ENCODE assay signal across 16 cellular contexts in the genomic region with DNA sequence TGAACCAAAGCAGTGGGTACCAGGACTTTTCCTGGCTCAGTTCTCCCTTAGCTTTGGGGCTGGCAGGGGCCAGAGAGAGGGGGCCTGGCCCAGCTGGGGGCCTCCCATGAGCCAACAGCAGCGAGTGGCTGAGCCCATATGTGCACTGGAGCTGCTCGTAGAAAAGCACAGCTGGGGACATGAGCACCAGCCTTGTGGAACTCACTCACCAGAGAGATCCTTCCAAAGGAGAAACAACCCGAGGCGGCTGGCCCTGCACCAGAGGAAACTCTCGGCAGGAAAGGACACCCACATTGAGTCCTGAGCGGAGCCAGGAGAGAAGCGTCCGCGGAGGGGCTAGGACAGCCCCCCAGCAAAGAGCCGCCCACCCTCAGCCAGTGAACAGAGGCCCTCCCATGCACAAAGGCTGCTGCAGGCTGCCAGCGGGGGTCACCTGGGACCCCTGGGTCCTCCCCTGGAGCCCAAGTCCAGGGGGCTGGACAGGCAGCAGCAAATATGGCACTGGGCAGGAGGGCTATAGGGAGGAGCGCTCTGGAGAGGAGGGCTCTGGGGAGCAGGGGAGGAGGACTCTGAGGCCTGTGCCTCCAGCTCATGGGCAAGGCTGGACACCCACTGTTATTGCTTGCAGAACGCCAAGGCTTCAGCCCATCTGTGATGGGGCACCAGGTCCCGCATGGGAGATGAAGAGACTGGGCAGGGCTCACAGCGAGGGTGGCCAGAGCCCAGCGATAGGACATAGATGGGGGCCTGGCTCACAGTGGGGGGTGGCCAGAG. TPM values are rescaled to one million over a fixed set of nuclear protein-coding genes. Genes with fewer than 3 reads are reported as not detected.
DNase-seq lines count a peak whose midpoint lies in the region; ATAC-seq and TF ChIP-seq lines count a peak whose summit lies in the region.
"Had no signal": no experiment of that assay in that cellular context is flagged by ENCODE, and none has a peak within 500 bp of the region (broad histone marks: within the 10 kb centered on the region; RNA-seq: fewer than 3 reads in every experiment).

No MANE protein-coding gene starts in this region.

- H3K27ac Mint-ChIP-seq in glutamatergic neuron (ENCODE audit: unreplicated experiment) (no peak overlapping the region), neural crest cell (ENCODE audit: unreplicated experiment) (peak overlapping the region; percentile 19)
- H3K27ac Mint-ChIP-seq: activated naive CD8-positive, alpha-beta T cell treated with anti-CD3 and anti-CD28 coated beads for 36 hours; T-helper 2 cell treated with Interferon-gamma antibody and Interleukin-4, amounts not matched to agents 5 μg/mL and 100 μg/mL, for 36 hours had no signal

- DNase-seq in AG08395 (ENCODE audit: low spot score): peak; percentile 23
- DNase-seq in NCI-H1694 treated with DMSO at 0.1 percent for 48 hours (lab: John Stamatoyannopoulos, UW): peak; percentile 13
- DNase-seq in glutamatergic neuron: peak; percentile 22
- no peak for DNase-seq in neural crest cell (ENCODE audit: low read depth, low spot score)
- no peak for DNase-seq in DMS79 treated with DMSO at 0.1 percent for 48 hours (lab: John Stamatoyannopoulos, UW)
- DNase-seq in AG08396 (ENCODE audit: low spot score): no peak
- DNase-seq in dedifferentiated amniotic fluid mesenchymal stem cell (ENCODE audit: extremely low spot score): no peak
- DNase-seq: activated CD4-positive, CD25-positive, alpha-beta regulatory T cell treated with anti-CD3 and anti-CD28 coated beads, Interleukin-2, amount 50 U/mL, for 72 hours; activated naive CD8-positive, alpha-beta T cell treated with anti-CD3 and anti-CD28 coated beads for 36 hours; activated T-cell treated with anti-CD3 and anti-CD28 coated beads, Interleukin-2, amount 50 U/mL, for 1 hour; NCI-H1105 treated with DMSO at 0.1 percent for 48 hours; SIG-M5 had no signal

- H3K4me1 Mint-ChIP-seq in glutamatergic neuron (ENCODE audit: low read depth, unreplicated experiment): no peaks in the 10 kb centered on the region
- peaks cover 24% of the 10 kb centered on the region for H3K4me1 Mint-ChIP-seq in neural crest cell
- H3K4me1 Mint-ChIP-seq: activated naive CD8-positive, alpha-beta T cell treated with anti-CD3 and anti-CD28 coated beads for 36 hours had no signal

- TF ChIP-seq CTCF in glutamatergic neuron (IDR thresholded peaks at IDR 0.05; ENCODE audit: partially characterized antibody, unreplicated experiment) (no peak), neural crest cell (conservative IDR thresholded peaks at IDR 0.05) (no peak)

- H3K4me3 Mint-ChIP-seq in glutamatergic neuron (ENCODE audit: unreplicated experiment): no peak overlapping the region
- no peak overlapping the region for H3K4me3 Mint-ChIP-seq in neural crest cell
- H3K4me3 Mint-ChIP-seq: activated naive CD8-positive, alpha-beta T cell treated with anti-CD3 and anti-CD28 coated beads for 36 hours; T-helper 2 cell treated with Interferon-gamma antibody and Interleukin-4, amounts not matched to agents 5 μg/mL and 100 μg/mL, for 36 hours had no signal

- no peaks in the 10 kb centered on the region for H3K36me3 Mint-ChIP-seq in glutamatergic neuron (ENCODE audit: unreplicated experiment)
- H3K36me3 Mint-ChIP-seq in neural crest cell (ENCODE audit: low read depth): no peaks in the 10 kb centered on the region
- H3K36me3 Mint-ChIP-seq: activated naive CD8-positive, alpha-beta T cell treated with anti-CD3 and anti-CD28 coated beads for 36 hours had no signal

- H3K27me3 Mint-ChIP-seq in glutamatergic neuron (ENCODE audit: unreplicated experiment) (no peaks in the 10 kb centered on the region), neural crest cell (ENCODE audit: low read depth) (peaks cover 9% of the 10 kb centered on the region)
- H3K27me3 Mint-ChIP-seq: activated naive CD8-positive, alpha-beta T cell treated with anti-CD3 and anti-CD28 coated beads for 36 hours had no signal

- peaks cover 2% of the 10 kb centered on the region for H3K9me3 Mint-ChIP-seq in glutamatergic neuron (ENCODE audit: unreplicated experiment)
- H3K9me3 Mint-ChIP-seq in neural crest cell: no peaks in the 10 kb centered on the region
- H3K9me3 Mint-ChIP-seq: activated naive CD8-positive, alpha-beta T cell treated with anti-CD3 and anti-CD28 coated beads for 36 hours; T-helper 2 cell treated with Interferon-gamma antibody and Interleukin-4, amounts not matched to agents 5 μg/mL and 100 μg/mL, for 36 hours had no signal

- no peak for ATAC-seq in HG02642 (IDR thresholded peaks at IDR 0.05; ENCODE audit: poor library complexity, unreplicated experiment)
- ATAC-seq: pancreas had no signal

RNA-seq across cellular contexts. Expression of a gene that starts 42.1 kb away (rescaled TPM):
- total RNA-seq in glutamatergic neuron (ENCODE audit: unreplicated experiment) (2.8 TPM), neural crest cell (0.16 and 0.30 TPM in 2 replicates)

RNA-seq across cellular contexts. Expression of a gene that starts 50.2 kb away (rescaled TPM):
- total RNA-seq in glutamatergic neuron (ENCODE audit: unreplicated experiment) (not detected), neural crest cell (not detected in 2 replicates)
- total RNA-seq: activated naive CD8-positive, alpha-beta T cell treated with anti-CD3 and anti-CD28 coated beads for 36 hours; bronchial epithelial cell had no signal

Comparison
In these comparisons a context has a peak if more than half of its experiments do, and no peak if none do; other contexts are left out.
1. DNase-seq: peak in AG08395 (single experiment), NCI-H1694 treated with DMSO at 0.1 percent for 48 hours (single experiment) and glutamatergic neuron (single experiment); none in neural crest cell (single experiment), DMS79 treated with DMSO at 0.1 percent for 48 hours (single experiment), AG08396 (single experiment) and dedifferentiated amniotic fluid mesenchymal stem cell (single experiment).